Comparison of ENCODE assay signal across 9 cellular contexts in the genomic region with DNA sequence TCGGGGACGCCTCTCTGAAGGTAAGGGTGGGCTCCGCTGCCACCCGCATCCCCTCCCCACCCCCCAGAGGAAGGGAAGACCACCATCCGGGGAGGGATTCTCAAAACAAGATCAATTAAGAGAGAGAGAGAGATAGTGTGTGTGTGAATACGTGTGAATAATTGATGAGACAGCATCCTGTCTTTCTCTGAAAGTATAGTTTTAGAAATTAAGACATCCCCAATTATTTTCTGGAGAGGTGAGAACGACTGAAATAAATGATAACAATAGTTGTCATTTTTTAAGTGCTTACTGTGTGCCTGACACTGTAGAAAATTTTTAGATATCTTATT. TPM values are rescaled to one million over a fixed set of nuclear protein-coding genes. Genes with fewer than 3 reads are reported as not detected.
DNase-seq lines count a peak whose midpoint lies in the region; ATAC-seq, FAIRE-seq and TF ChIP-seq lines count a peak whose summit lies in the region.
"Had no signal": no experiment of that assay in that cellular context is flagged by ENCODE, and none has a peak within 500 bp of the region (broad histone marks: within the 10 kb centered on the region; RNA-seq: fewer than 3 reads in every experiment).

No MANE protein-coding gene starts in this region.

- no peaks in the 10 kb centered on the region for H3K4me1 Mint-ChIP-seq in astrocyte (ENCODE audit: low read depth, unreplicated experiment)

- intact Hi-C loops in left colon (cut with DNase I, micrococcal nuclease) = loop anchor here in 1 of 2 donors (10.0 kb wide), 1 partner anchor 102 kb away; no protein-coding TSS in a partner anchor

- peak overlapping the region; percentile 67 for H3K4me3 ChIP-seq in AG09309 (ENCODE audit: control insufficient read depth, low read depth, low read length)
- peak overlapping the region; percentile 54 for H3K4me3 ChIP-seq in H7 (ENCODE audit: insufficient read depth, low read depth, low read length)
- peak overlapping the region; percentile 60 for H3K4me3 ChIP-seq in astrocyte (ENCODE audit: insufficient read depth, low read depth, low read length)
- H3K4me3 ChIP-seq in mesodermal cell (ENCODE audit: extremely low read depth, insufficient read depth, low read length, poor library complexity, severe bottlenecking) = peak overlapping the region; percentile 49

- H3K27me3 Mint-ChIP-seq in astrocyte (ENCODE audit: low read depth, unreplicated experiment) = peaks cover 3% of the 10 kb centered on the region

- no peaks in the 10 kb centered on the region for H3K36me3 ChIP-seq in H7 (replicated peaks; ENCODE audit: control insufficient read depth, insufficient read depth, low read length)
- no peaks in the 10 kb centered on the region for H3K36me3 ChIP-seq in astrocyte (ENCODE audit: insufficient read depth, low read length)
- H3K36me3 ChIP-seq in mesodermal cell (ENCODE audit: control insufficient read depth, insufficient read depth, low read length) = no peaks in the 10 kb centered on the region

- H3K9ac ChIP-seq in astrocyte (ENCODE audit: low read length) = peak overlapping the region; percentile 78

- H3K27ac ChIP-seq in astrocyte (ENCODE audit: low read depth, low read length) = no peak overlapping the region
- H3K27ac ChIP-seq in mesodermal cell (ENCODE audit: low read depth, low read length, severe bottlenecking) = no peak overlapping the region

- H3K27ac Mint-ChIP-seq in astrocyte (ENCODE audit: unreplicated experiment) = no peak overlapping the region

- H3K36me3 Mint-ChIP-seq in astrocyte (ENCODE audit: low read depth, unreplicated experiment) = no peaks in the 10 kb centered on the region

- H3K4me2 ChIP-seq in astrocyte (ENCODE audit: low read length) = peak overlapping the region; percentile 94

- peak overlapping the region; percentile 91 for H2AFZ ChIP-seq in astrocyte (ENCODE audit: low read depth, low read length)

- no peaks in the 10 kb centered on the region for H3K4me1 ChIP-seq in astrocyte (ENCODE audit: insufficient read depth, low read length)
- H3K4me1 ChIP-seq in mesodermal cell (ENCODE audit: control insufficient read depth, insufficient read depth, low read length, poor library complexity, severe bottlenecking) = no peaks in the 10 kb centered on the region

- ATAC-seq in left colon (no peak), GM19324 (IDR thresholded peaks at IDR 0.05; ENCODE audit: low FRiP score, unreplicated experiment) (no peak), HG02759 (IDR thresholded peaks at IDR 0.05; ENCODE audit: unreplicated experiment) (no peak)

- H4K20me1 ChIP-seq in astrocyte (ENCODE audit: insufficient read depth, low read length) = no peaks in the 10 kb centered on the region

- TF ChIP-seq CTCF in AG09309 (IDR thresholded peaks at IDR 0.05; ENCODE audit: control insufficient read depth, insufficient read depth, low read depth, low read length, missing control alignments) = no peak
- no peak for TF ChIP-seq CTCF in astrocyte (IDR thresholded peaks at IDR 0.05; ENCODE audit: insufficient read depth, low read depth, low read length)

- H3K27me3 ChIP-seq in H7 (ENCODE audit: control insufficient read depth, insufficient read depth, low read length) = peaks cover 16% of the 10 kb centered on the region
- no peaks in the 10 kb centered on the region for H3K27me3 ChIP-seq in astrocyte (ENCODE audit: insufficient read depth, low read length)

- no peaks in the 10 kb centered on the region for H3K79me2 ChIP-seq in astrocyte (ENCODE audit: insufficient read depth, low read length)

- no peaks in the 10 kb centered on the region for H3K9me3 Mint-ChIP-seq in astrocyte (ENCODE audit: unreplicated experiment)

- H3K9me3 ChIP-seq in astrocyte (ENCODE audit: insufficient read depth, low read depth, low read length) (no peaks in the 10 kb centered on the region), mesodermal cell (ENCODE audit: control insufficient read depth, low read length) (no peaks in the 10 kb centered on the region)

- H3K4me3 Mint-ChIP-seq in astrocyte (ENCODE audit: unreplicated experiment) = peak overlapping the region; percentile 89

- no peak for FAIRE-seq in astrocyte (lab: Jason Lieb, UNC)
- FAIRE-seq: endometrium had no signal

- WGBS in mesodermal cell (ENCODE audit: insufficient coverage in 2 of 2), 2 experiments = no CpG with 5 or more reads among the region's 7 CpGs

- no peak for DNase-seq in AG09309 (ENCODE audit: low read depth)
- DNase-seq in H7 = no peak
- no peak for DNase-seq in astrocyte (ENCODE audit: low read depth)
- DNase-seq in left colon = no peak
- no peak for DNase-seq in EL

RNA-seq across cellular contexts. Expression of gene IL18R1, which starts 0.8 kb away (rescaled TPM):
- 0.41 and 0.42 TPM in 2 replicates for total RNA-seq in H7 (2014; rRNA removed; shearing (Covaris generic))
- 2.4 and 4.4 TPM in 2 replicates for total RNA-seq in astrocyte
- polyA plus RNA-seq in mesodermal cell (2013, experiment 1 of 2) = 2.9 TPM
- 2.2 TPM for polyA plus RNA-seq in mesodermal cell (2013, experiment 2 of 2)
- 1 to 10 TPM; 3.0 to 3.2 TPM for total RNA-seq in left colon

RNA-seq across cellular contexts. Expression of gene IL1RL1, which starts 45.0 kb away (rescaled TPM):
- not detected in 2 replicates for total RNA-seq in H7 (2014; rRNA removed; shearing (Covaris generic))
- total RNA-seq in astrocyte (0.27 TPM in 1 of 2 replicates, not detected in the other), left colon (1 to 10 TPM; 3.4 to 3.8 TPM)
- polyA plus RNA-seq in mesodermal cell (2013, experiment 1 of 2) = 2.6 TPM
- 1.4 TPM for polyA plus RNA-seq in mesodermal cell (2013, experiment 2 of 2)
